In genomic region chr7:136940122-136940521, GRCh38 we compare ENCODE assay signal across 16 cellular contexts.
DNase-seq lines count a peak whose midpoint lies in the region; ATAC-seq and TF ChIP-seq lines count a peak whose summit lies in the region.
"Had no signal": no experiment of that assay in that cellular context is flagged by ENCODE, and none has a peak within 500 bp of the region (broad histone marks: within the 10 kb centered on the region; RNA-seq: fewer than 3 reads in every experiment).

No MANE protein-coding gene starts in this region.

- H3K9ac ChIP-seq in SK-N-SH = no peak overlapping the region
- H3K9ac ChIP-seq: GM23248 had no signal

- ATAC-seq in SK-N-SH treated with all-trans-retinoic acid at 6 μM for 48 hours (no peak), right cardiac atrium (no peak), HG03565 (IDR thresholded peaks at IDR 0.05; ENCODE audit: unreplicated experiment) (no peak)
- ATAC-seq: A549 had no signal

- H3K27me3 ChIP-seq in SK-N-SH (ENCODE audit: insufficient read depth) = no peaks in the 10 kb centered on the region
- no peaks in the 10 kb centered on the region for H3K27me3 ChIP-seq in left ventricle myocardium inferior (ENCODE audit: low read depth)
- H3K27me3 ChIP-seq in right cardiac atrium (ENCODE audit: control insufficient read depth, insufficient read depth) = no peaks in the 10 kb centered on the region
- no peaks in the 10 kb centered on the region for H3K27me3 ChIP-seq in sigmoid colon

- H3K27ac Mint-ChIP-seq in activated naive CD8-positive, alpha-beta T cell treated with anti-CD3 and anti-CD28 coated beads for 36 hours = no peak overlapping the region
- H3K27ac Mint-ChIP-seq: CD4-positive, alpha-beta T cell had no signal

- H3K9me3 Mint-ChIP-seq in activated naive CD8-positive, alpha-beta T cell treated with anti-CD3 and anti-CD28 coated beads for 36 hours = no peaks in the 10 kb centered on the region

- H3K4me2 ChIP-seq in SK-N-SH = no peak overlapping the region
- H3K4me2 ChIP-seq: A549 had no signal

- no peaks in the 10 kb centered on the region for H3K4me1 Mint-ChIP-seq in activated naive CD8-positive, alpha-beta T cell treated with anti-CD3 and anti-CD28 coated beads for 36 hours

- CTCF ChIA-PET in SK-N-SH (lab: Yijun Ruan, JAX) = interaction anchor here (0.9 to 1.9 kb wide), 3 partner anchors 17 to 175 kb away, joined by 3 read pairs; no protein-coding TSS in a partner anchor

- TF ChIP-seq RAD21 in SK-N-SH (IDR thresholded peaks at IDR 0.05; ENCODE audit: low read length) = no peak

- no peaks in the 10 kb centered on the region for H3K9me2 ChIP-seq in SK-N-SH

- no peaks in the 10 kb centered on the region for H3K36me3 Mint-ChIP-seq in activated naive CD8-positive, alpha-beta T cell treated with anti-CD3 and anti-CD28 coated beads for 36 hours

- no peaks in the 10 kb centered on the region; a peak in 1 of 4 replicates for H3K4me1 ChIP-seq in SK-N-SH (ENCODE audit: control insufficient read depth in 1 of 2, insufficient read depth in 2 of 2, low read depth in 1 of 2, low read length in 1 of 2)
- H3K4me1 ChIP-seq in left ventricle myocardium inferior = peaks cover 39% of the 10 kb centered on the region
- peaks cover 2% of the 10 kb centered on the region for H3K4me1 ChIP-seq in right cardiac atrium (ENCODE audit: control insufficient read depth, insufficient read depth, low read length)
- peaks cover 0 to 50% (median 29%) of the 10 kb centered on the region in 4 donors for H3K4me1 ChIP-seq in sigmoid colon
- H3K4me1 ChIP-seq: A549, Caco-2 had no signal

- no peak for TF ChIP-seq CTCF in SK-N-SH (IDR thresholded peaks at IDR 0.05)
- TF ChIP-seq CTCF in left ventricle myocardium inferior (IDR thresholded peaks at IDR 0.05; ENCODE audit: borderline replicate concordance) = no peak
- no peak for TF ChIP-seq CTCF in sigmoid colon (IDR thresholded peaks at IDR 0.05)

- H3K79me2 ChIP-seq in SK-N-SH (ENCODE audit: insufficient read depth) = no peaks in the 10 kb centered on the region

- H3K36me3 ChIP-seq in SK-N-SH (replicated peaks in 1 of 2; ENCODE audit: control insufficient read depth in 1 of 2, insufficient read depth in 2 of 2, low read length in 1 of 2) (no peaks in the 10 kb centered on the region), left ventricle myocardium inferior (no peaks in the 10 kb centered on the region), sigmoid colon (no peaks in the 10 kb centered on the region)

- H3F3A ChIP-seq in SK-N-SH (replicated peaks; ENCODE audit: insufficient read depth) = no peaks in the 10 kb centered on the region

- 81% methylated on average over 4 of the region's 4 CpGs for WGBS in SK-N-SH (ENCODE audit: low lambda C conversion rate)
- WGBS in right cardiac atrium = 57% methylated on average over 4 of the region's 4 CpGs
- WGBS in sigmoid colon, 2 donors = 90 to 91% methylated on average over 4 of the region's 4 CpGs

- DNase-seq in SK-N-SH (no peak), left ventricle myocardium inferior (no peak), right cardiac atrium (no peak), sigmoid colon (no peak)
- DNase-seq in activated naive CD8-positive, alpha-beta T cell treated with anti-CD3 and anti-CD28 coated beads for 36 hours = no peak
- DNase-seq: AML-193; Caco-2; CD4-positive, alpha-beta T cell; GM23248; HCEC 1CT had no signal

- intact Hi-C loops in left ventricle myocardium inferior (cut with micrococcal nuclease) = no loop called here
- intact Hi-C loops in right cardiac atrium (cut with DNase I) = no loop called here
- intact Hi-C loops in sigmoid colon (cut with DNase I) = no loop called here

- TF ChIP-seq POLR2A in sigmoid colon (IDR thresholded peaks at IDR 0.05) = no peak

- POLR2A ChIA-PET in SK-N-SH (lab: Yijun Ruan, JAX) = no interaction called here

- H3K4me3 Mint-ChIP-seq in activated naive CD8-positive, alpha-beta T cell treated with anti-CD3 and anti-CD28 coated beads for 36 hours = no peak overlapping the region
- H3K4me3 Mint-ChIP-seq: CD4-positive, alpha-beta T cell had no signal

- H4K20me1 ChIP-seq in SK-N-SH (ENCODE audit: insufficient read depth) = no peaks in the 10 kb centered on the region

- H3K27ac ChIP-seq in SK-N-SH (ENCODE audit: low read depth in 2 of 2, low read length in 1 of 2) (no peak overlapping the region), left ventricle myocardium inferior (replicated peaks) (peak overlapping the region; percentile 85), right cardiac atrium (ENCODE audit: low read length) (no peak overlapping the region), sigmoid colon (peak overlapping the region in 3 of 4 donors; percentile 51 to 72 (median 60))
- H3K27ac ChIP-seq: 22Rv1, A549, C4-2B, GM23248, HL-60 had no signal

- no peak overlapping the region for H3K4me3 ChIP-seq in SK-N-SH (ENCODE audit: low read depth in 2 of 2, low read length in 1 of 2)
- H3K4me3 ChIP-seq in left ventricle myocardium inferior = no peak overlapping the region
- H3K4me3 ChIP-seq in right cardiac atrium (ENCODE audit: low read length) = no peak overlapping the region
- no peak overlapping the region for H3K4me3 ChIP-seq in sigmoid colon
- H3K4me3 ChIP-seq: A549, GM23248 had no signal

- no peak for TF ChIP-seq EP300 in SK-N-SH (IDR thresholded peaks at IDR 0.05; ENCODE audit: borderline replicate concordance in 1 of 2, low read depth in 1 of 2, low read length in 1 of 2)
- TF ChIP-seq EP300 in sigmoid colon (IDR thresholded peaks at IDR 0.05) = no peak

- H3K9me3 ChIP-seq in SK-N-SH (no peaks in the 10 kb centered on the region), left ventricle myocardium inferior (replicated peaks) (no peaks in the 10 kb centered on the region), right cardiac atrium (ENCODE audit: control insufficient read depth, low read length) (no peaks in the 10 kb centered on the region), sigmoid colon (no peaks in the 10 kb centered on the region)
- H3K9me3 ChIP-seq: A549, Caco-2 had no signal

- H3K27me3 Mint-ChIP-seq in activated naive CD8-positive, alpha-beta T cell treated with anti-CD3 and anti-CD28 coated beads for 36 hours = no peaks in the 10 kb centered on the region
- H3K27me3 Mint-ChIP-seq: CD4-positive, alpha-beta T cell had no signal

- H2AFZ ChIP-seq in SK-N-SH (ENCODE audit: low read depth) = no peak overlapping the region
- H2AFZ ChIP-seq: GM23248 had no signal

TF ChIP-seq in SK-N-SH treated with all-trans-retinoic acid at 6 μM for 48 hours, 23 proteins besides CTCF, POLR2A, EP300 and RAD21:
- TF ChIP-seq ESRRG (CRISPR knock-in tag; IDR thresholded peaks at IDR 0.05) (no peak), ISL1 (CRISPR knock-in tag; IDR thresholded peaks at IDR 0.05) (0 out of 2 replicates have a peak, but pooled peaks have one; percentile 15), ZFP30 (CRISPR knock-in tag; IDR thresholded peaks at IDR 0.05) (no peak)
TF ChIP-seq in SK-N-SH treated with all-trans-retinoic acid at 6 μM for 48 hours: peak in this region for 1.

TF ChIP-seq in SK-N-SH, 30 proteins besides CTCF, POLR2A, EP300 and RAD21:
- TF ChIP-seq RXRA (IDR thresholded peaks at IDR 0.05; ENCODE audit: borderline replicate concordance, low read depth) = no peak

Comparison
In these comparisons a context has a peak if more than half of its experiments do, and no peak if none do; other contexts are left out.
1. H3K27ac ChIP-seq: peak in left ventricle myocardium inferior (single experiment) and sigmoid colon (3 of 4); none in SK-N-SH (0 of 2) and right cardiac atrium (single experiment).